Comparison of ENCODE assay signal across 39 cellular contexts in the genomic region with DNA sequence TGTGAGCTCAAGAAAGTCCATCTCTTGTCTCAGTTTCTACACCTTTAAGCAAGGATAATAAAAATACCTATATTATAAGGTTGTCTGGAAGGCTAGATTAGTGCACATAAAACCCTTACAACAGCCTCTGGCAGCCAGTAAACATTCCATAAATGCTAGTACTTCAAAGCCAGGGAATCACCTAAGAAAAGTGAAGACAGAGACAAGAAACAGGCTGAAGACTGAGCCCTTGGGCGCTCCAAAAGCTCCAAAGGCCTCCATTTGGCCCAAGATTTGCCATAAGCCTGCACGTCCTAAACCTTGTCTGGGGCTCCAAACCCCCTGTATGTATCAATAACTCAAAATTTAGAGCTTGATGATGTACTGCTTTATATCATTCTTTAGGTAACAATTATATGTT.
"Had no signal": no experiment of that assay in that cellular context is flagged by ENCODE, and none has a peak within 500 bp of the region (broad histone marks: within the 10 kb centered on the region; RNA-seq: fewer than 3 reads in every experiment).

No MANE protein-coding gene starts in this region.

- H3K27ac ChIP-seq: adrenal gland, ascending aorta, body of pancreas, brain microvascular endothelial cell, breast epithelium, cardiac muscle cell had no signal

- H3K27me3 ChIP-seq: adrenal gland, ascending aorta, body of pancreas, brain microvascular endothelial cell, breast epithelium, cardiac muscle cell had no signal

- DNase-seq: activated effector memory CD4-positive, alpha-beta T cell treated with anti-CD3 and anti-CD28 coated beads, Interleukin-2, amount 50 U/mL, for 16 hours; activated effector memory CD4-positive, alpha-beta T cell treated with Interleukin-2 at 50 U/mL for 16 hours; activated gamma-delta T cell; activated gamma-delta T cell treated with Interleukin-2 at 50 U/mL for 16 hours; activated naive CD4-positive, alpha-beta T cell; activated naive CD4-positive, alpha-beta T cell treated with anti-CD3 and anti-CD28 coated beads for 36 hours; activated naive CD4-positive, alpha-beta T cell treated with anti-CD3 and anti-CD28 coated beads, Interleukin-2, amount 10 ng/mL, durations not matched to agents 7 days and 5 days; activated naive CD4-positive, alpha-beta T cell treated with anti-CD3 and anti-CD28 coated beads, Interleukin-2, amount 50 U/mL, for 16 hours; activated naive CD4-positive, alpha-beta T cell treated with Interleukin-2 at 50 U/mL for 16 hours; activated naive CD8-positive, alpha-beta T cell treated with anti-CD3 and anti-CD28 coated beads for 36 hours; activated naive CD8-positive, alpha-beta T cell treated with anti-CD3 and anti-CD28 coated beads, Interleukin-2, amount 10 ng/mL, durations not matched to agents 7 days and 5 days; activated naive CD8-positive, alpha-beta T cell treated with anti-CD3 and anti-CD28 coated beads, Interleukin-2, amount 50 U/mL, for 24 hours; activated T-cell treated with anti-CD3 and anti-CD28 coated beads, Interleukin-2, amount 50 U/mL, for 1 hour; activated T-cell treated with anti-CD3 and anti-CD28 coated beads, Interleukin-2, amount 50 U/mL, for 24 hours; activated T-cell treated with anti-CD3 and anti-CD28 coated beads, Interleukin-2, amount 50 U/mL, for 48 hours; activated T-cell treated with anti-CD3 and anti-CD28 coated beads, Interleukin-2, amount 50 U/mL, for 72 hours; adrenal gland; amniotic stem cell; amygdala; anterior cingulate cortex; aorta; body of pancreas; brain microvascular endothelial cell; caudate nucleus; central memory CD4-positive, alpha-beta T cell; cerebellar nuclear complex had no signal

- H3K9me3 ChIP-seq: adrenal gland, ascending aorta, body of pancreas, breast epithelium had no signal

- H3K4me3 Mint-ChIP-seq: activated naive CD4-positive, alpha-beta T cell treated with anti-CD3 and anti-CD28 coated beads for 36 hours; activated naive CD4-positive, alpha-beta T cell treated with anti-CD3 and anti-CD28 coated beads, Interleukin-2, amount 10 ng/mL, durations not matched to agents 7 days and 5 days; activated naive CD4-positive, alpha-beta T cell treated with anti-CD3 and anti-CD28 coated beads, Interleukin-2, amount 50 U/mL, for 24 hours; activated naive CD8-positive, alpha-beta T cell; activated naive CD8-positive, alpha-beta T cell treated with anti-CD3 and anti-CD28 coated beads for 36 hours; activated naive CD8-positive, alpha-beta T cell treated with anti-CD3 and anti-CD28 coated beads, Interleukin-2, amount 10 ng/mL, durations not matched to agents 7 days and 5 days; activated naive CD8-positive, alpha-beta T cell treated with anti-CD3 and anti-CD28 coated beads, Interleukin-2, amount 50 U/mL, for 24 hours; activated T-cell treated with anti-CD3 and anti-CD28 coated beads, Interleukin-2, amount 50 U/mL, for 24 hours; activated T-cell treated with anti-CD3 and anti-CD28 coated beads, Interleukin-2, amount 50 U/mL, for 72 hours; activated T-helper 1 cell treated with anti-CD3 and anti-CD28 coated beads, Interleukin-12 subunit alpha, Interleukin-12 subunit beta, Interleukin-2, Interleukin-4 antibody, amounts not matched to agents 30 ng/mL and 10 ng/mL and 1 ng/mL, durations not matched to agents 14 hours and 24 hours and 36 hours; activated T-helper 17 cell treated with anti-CD3 and anti-CD28 coated beads, Interleukin-2, amount 50 U/mL, for 72 hours; brain; central memory CD8-positive, alpha-beta T cell had no signal

- H3K4me3 ChIP-seq: adrenal gland, ascending aorta, body of pancreas, breast epithelium, cardiac muscle cell had no signal

- ATAC-seq: activated naive CD4-positive, alpha-beta T cell treated with anti-CD3 and anti-CD28 coated beads, Interleukin-2, amount 50 U/mL, for 72 hours; activated naive CD8-positive, alpha-beta T cell treated with anti-CD3 and anti-CD28 coated beads, Interleukin-2, amount 50 U/mL, for 24 hours; activated T-cell treated with anti-CD3 and anti-CD28 coated beads, Interleukin-2, amount 50 U/mL, for 72 hours; activated T-helper 17 cell treated with anti-CD3 and anti-CD28 coated beads, Interleukin-2, amount 50 U/mL, for 72 hours; body of pancreas had no signal

- H3K36me3 ChIP-seq: adrenal gland, ascending aorta, brain microvascular endothelial cell, breast epithelium, cardiac muscle cell had no signal

- H3K4me1 Mint-ChIP-seq: activated naive CD4-positive, alpha-beta T cell treated with anti-CD3 and anti-CD28 coated beads, Interleukin-2, amount 10 ng/mL, durations not matched to agents 7 days and 5 days; activated naive CD4-positive, alpha-beta T cell treated with anti-CD3 and anti-CD28 coated beads, Interleukin-2, amount 50 U/mL, for 24 hours; activated naive CD8-positive, alpha-beta T cell treated with anti-CD3 and anti-CD28 coated beads for 36 hours; activated naive CD8-positive, alpha-beta T cell treated with anti-CD3 and anti-CD28 coated beads, Interleukin-2, amount 50 U/mL, for 24 hours; activated T-helper 17 cell treated with anti-CD3 and anti-CD28 coated beads, Interleukin-2, amount 50 U/mL, for 72 hours; central memory CD8-positive, alpha-beta T cell had no signal

- H3K4me1 ChIP-seq: adrenal gland, ascending aorta, body of pancreas, breast epithelium had no signal

- FAIRE-seq: astrocyte, bronchial epithelial cell had no signal

- H3K9me3 Mint-ChIP-seq: activated naive CD4-positive, alpha-beta T cell treated with anti-CD3 and anti-CD28 coated beads for 36 hours; activated naive CD4-positive, alpha-beta T cell treated with anti-CD3 and anti-CD28 coated beads, Interleukin-2, amount 10 ng/mL, durations not matched to agents 7 days and 5 days; activated naive CD4-positive, alpha-beta T cell treated with anti-CD3 and anti-CD28 coated beads, Interleukin-2, amount 50 U/mL, for 24 hours; activated naive CD4-positive, alpha-beta T cell treated with anti-CD3 and anti-CD28 coated beads, Interleukin-2, amount 50 U/mL, for 72 hours; activated naive CD8-positive, alpha-beta T cell treated with anti-CD3 and anti-CD28 coated beads for 36 hours; activated naive CD8-positive, alpha-beta T cell treated with anti-CD3 and anti-CD28 coated beads, Interleukin-2, amount 10 ng/mL, durations not matched to agents 7 days and 5 days; activated naive CD8-positive, alpha-beta T cell treated with anti-CD3 and anti-CD28 coated beads, Interleukin-2, amount 50 U/mL, for 24 hours; activated T-cell treated with anti-CD3 and anti-CD28 coated beads, Interleukin-2, amount 50 U/mL, for 24 hours; activated T-cell treated with anti-CD3 and anti-CD28 coated beads, Interleukin-2, amount 50 U/mL, for 72 hours; activated T-helper 1 cell treated with anti-CD3 and anti-CD28 coated beads, Interleukin-12 subunit alpha, Interleukin-12 subunit beta, Interleukin-2, Interleukin-4 antibody, amounts not matched to agents 30 ng/mL and 10 ng/mL and 1 ng/mL, durations not matched to agents 14 hours and 24 hours and 36 hours; activated T-helper 17 cell treated with anti-CD3 and anti-CD28 coated beads, Interleukin-2, amount 50 U/mL, for 72 hours; activated T-helper 2 cell treated with anti-CD3 and anti-CD28 coated beads, Interferon-gamma antibody, Interleukin-2, Interleukin-4, amounts not matched to agents 10 μg/mL and 5 μg/mL and 100 μg/mL, durations not matched to agents 14 hours and 24 hours and 36 hours; central memory CD8-positive, alpha-beta T cell had no signal

- H3K36me3 Mint-ChIP-seq: activated naive CD4-positive, alpha-beta T cell treated with anti-CD3 and anti-CD28 coated beads, Interleukin-2, amount 10 ng/mL, durations not matched to agents 7 days and 5 days; activated naive CD4-positive, alpha-beta T cell treated with anti-CD3 and anti-CD28 coated beads, Interleukin-2, amount 50 U/mL, for 24 hours; activated naive CD4-positive, alpha-beta T cell treated with anti-CD3 and anti-CD28 coated beads, Interleukin-2, amount 50 U/mL, for 72 hours; activated naive CD8-positive, alpha-beta T cell; activated naive CD8-positive, alpha-beta T cell treated with anti-CD3 and anti-CD28 coated beads for 36 hours; activated naive CD8-positive, alpha-beta T cell treated with anti-CD3 and anti-CD28 coated beads, Interleukin-2, amount 10 ng/mL, durations not matched to agents 7 days and 5 days had no signal
